ENCODE assay signal across 8 cellular contexts in the genomic region with DNA sequence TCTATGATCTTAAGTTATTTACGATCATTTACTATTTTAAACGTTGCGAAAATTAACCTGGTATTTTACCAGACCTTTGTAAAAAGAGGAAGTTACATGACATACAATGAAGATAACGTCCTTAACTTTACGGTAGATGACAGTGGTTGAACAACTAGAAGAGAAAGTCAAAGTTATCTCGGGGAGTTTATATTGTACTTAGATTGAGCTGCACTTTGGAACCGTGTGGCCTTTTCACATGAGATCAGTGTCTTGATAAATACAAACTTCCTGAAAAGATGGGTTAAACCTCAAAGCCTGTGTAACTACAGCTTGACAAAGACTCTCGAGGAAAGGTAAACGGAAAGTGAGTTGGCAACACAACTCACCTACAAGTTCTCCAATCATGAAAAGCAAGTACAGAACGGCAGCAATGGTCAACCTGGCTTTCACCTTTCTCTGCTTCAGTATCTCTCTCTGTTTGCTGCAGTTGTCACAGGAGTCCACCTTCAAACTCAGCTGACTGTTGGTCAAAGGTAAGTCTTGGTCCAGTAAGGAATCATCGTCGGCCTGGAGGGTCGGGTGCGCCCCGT. TPM values are rescaled to one million over a fixed set of nuclear protein-coding genes. Genes with fewer than 3 reads are reported as not detected.
A peak's percentile ranks its signal among the peaks of the same experiment; 100 is the strongest.
DNase-seq lines count a peak whose midpoint lies in the region; ATAC-seq and TF ChIP-seq lines count a peak whose summit lies in the region.

No MANE protein-coding gene starts in this region.

- POLR2A ChIA-PET in activated CD8-positive, alpha-beta T cell treated with anti-CD3 and anti-CD28 coated beads, Interleukin-2, amount 10 ng/mL, durations not matched to agents 7 days and 5 days (lab: Charles Lee): interaction anchor here (1.1 kb wide), 1 partner anchor 65 kb away, joined by 5 read pairs; the partner anchor contains the start of gene BLOC1S6

- peaks cover 23% of the 10 kb centered on the region for H3K4me1 Mint-ChIP-seq in activated T-cell treated with anti-CD3 and anti-CD28 coated beads, Interleukin-2, amount 50 U/mL, for 24 hours (ENCODE audit: low read depth)
- H3K4me1 Mint-ChIP-seq in activated CD8-positive, alpha-beta T cell treated with anti-CD3 and anti-CD28 coated beads, Interleukin-2, amount 10 ng/mL, durations not matched to agents 7 days and 5 days (ENCODE audit: low read depth): peaks cover 25% of the 10 kb centered on the region

- TF ChIP-seq CTCF in gastrocnemius medialis (IDR thresholded peaks at IDR 0.05 in 4 of 5, conservative IDR thresholded peaks at IDR 0.05 in 1 of 5): no peak

- H3K36me3 Mint-ChIP-seq in activated T-cell treated with anti-CD3 and anti-CD28 coated beads, Interleukin-2, amount 50 U/mL, for 24 hours (ENCODE audit: low read depth): peaks cover 4% of the 10 kb centered on the region
- no peaks in the 10 kb centered on the region for H3K36me3 Mint-ChIP-seq in activated CD8-positive, alpha-beta T cell treated with anti-CD3 and anti-CD28 coated beads, Interleukin-2, amount 10 ng/mL, durations not matched to agents 7 days and 5 days (ENCODE audit: low read depth)

- peak overlapping the region; percentile 69 to 86 (median 78) for H3K4me3 ChIP-seq in gastrocnemius medialis

- no peaks in the 10 kb centered on the region for H3K9me3 ChIP-seq in gastrocnemius medialis

- no peak for DNase-seq in activated T-cell treated with anti-CD3 and anti-CD28 coated beads, Interleukin-2, amount 50 U/mL, for 24 hours
- DNase-seq in activated T-cell treated with anti-CD3 and anti-CD28 coated beads, Interleukin-2, amount 50 U/mL, for 1 hour: no peak
- DNase-seq in HT1080 (ENCODE audit: low read depth): peak; percentile 5
- peak; percentile 23 for DNase-seq in activated CD8-positive, alpha-beta T cell treated with anti-CD3 and anti-CD28 coated beads, Interleukin-2, amount 10 ng/mL, durations not matched to agents 7 days and 5 days
- DNase-seq in left ventricle myocardium superior: no peak
- DNase-seq in gastrocnemius medialis: no peak
- no peak for DNase-seq in stimulated activated CD8-positive, alpha-beta memory T cell treated with anti-CD3 and anti-CD28 coated beads, Interleukin-4, amount 100 ng/mL, for 48 hours

- intact Hi-C loops in left ventricle myocardium superior (cut with micrococcal nuclease) (loop anchor here (5.0 kb wide), 1 partner anchor 91 kb away; no protein-coding TSS in a partner anchor), gastrocnemius medialis (cut with DNase I; ENCODE audit: low total_unique reads) (loop anchor here (1.0 kb wide), 2 partner anchors 66 to 93 kb away; partner anchors contain the start of gene BLOC1S6)

- CTCF ChIA-PET in activated CD8-positive, alpha-beta T cell treated with anti-CD3 and anti-CD28 coated beads, Interleukin-2, amount 10 ng/mL, durations not matched to agents 7 days and 5 days (lab: Charles Lee): interaction anchor here (0.9 to 1.6 kb wide), 4 partner anchors 65 to 92 kb away, joined by 3 to 7 read pairs (median 3); no protein-coding TSS in a partner anchor

- H3K27ac ChIP-seq in gastrocnemius medialis: peak overlapping the region; percentile 78 to 81 (median 80)

- H3K4me3 Mint-ChIP-seq in activated T-cell treated with anti-CD3 and anti-CD28 coated beads, Interleukin-2, amount 50 U/mL, for 24 hours: peak overlapping the region; percentile 83
- peak overlapping the region; percentile 85 for H3K4me3 Mint-ChIP-seq in activated CD8-positive, alpha-beta T cell treated with anti-CD3 and anti-CD28 coated beads, Interleukin-2, amount 10 ng/mL, durations not matched to agents 7 days and 5 days

- H3K4me1 ChIP-seq in gastrocnemius medialis: peaks cover 14 to 17% of the 10 kb centered on the region in 2 donors

- no peaks in the 10 kb centered on the region for H3K9me3 Mint-ChIP-seq in activated T-cell treated with anti-CD3 and anti-CD28 coated beads, Interleukin-2, amount 50 U/mL, for 24 hours
- H3K9me3 Mint-ChIP-seq in activated CD8-positive, alpha-beta T cell treated with anti-CD3 and anti-CD28 coated beads, Interleukin-2, amount 10 ng/mL, durations not matched to agents 7 days and 5 days (ENCODE audit: insufficient read depth): no peaks in the 10 kb centered on the region

- H3K27ac Mint-ChIP-seq in activated T-cell treated with anti-CD3 and anti-CD28 coated beads, Interleukin-2, amount 50 U/mL, for 24 hours: peak overlapping the region; percentile 75
- peak overlapping the region; percentile 71 for H3K27ac Mint-ChIP-seq in activated CD8-positive, alpha-beta T cell treated with anti-CD3 and anti-CD28 coated beads, Interleukin-2, amount 10 ng/mL, durations not matched to agents 7 days and 5 days

- peaks cover 5% of the 10 kb centered on the region for H3K27me3 Mint-ChIP-seq in activated T-cell treated with anti-CD3 and anti-CD28 coated beads, Interleukin-2, amount 50 U/mL, for 24 hours
- H3K27me3 Mint-ChIP-seq in activated CD8-positive, alpha-beta T cell treated with anti-CD3 and anti-CD28 coated beads, Interleukin-2, amount 10 ng/mL, durations not matched to agents 7 days and 5 days (ENCODE audit: low read depth): peaks cover 20% of the 10 kb centered on the region

- no peaks in the 10 kb centered on the region for H3K27me3 ChIP-seq in gastrocnemius medialis

- no peak for TF ChIP-seq POLR2A in gastrocnemius medialis (IDR thresholded peaks at IDR 0.05)

- ATAC-seq in activated CD8-positive, alpha-beta T cell treated with anti-CD3 and anti-CD28 coated beads, Interleukin-2, amount 10 ng/mL, durations not matched to agents 7 days and 5 days: peak; percentile 13
- peak; percentile 5 for ATAC-seq in left ventricle myocardium superior
- peak in 1 of 2 donors; percentile 23 for ATAC-seq in gastrocnemius medialis
- ATAC-seq in HG03439 (IDR thresholded peaks at IDR 0.05; ENCODE audit: unreplicated experiment): no peak

- in situ Hi-C loops in gastrocnemius medialis (cut with MboI; ENCODE audit: low sequenced_read_pairs in 4 of 4): loop anchor here in 1 of 4 donors (10.0 kb wide), 1 partner anchor 93 kb away; no protein-coding TSS in a partner anchor

- peaks cover 0 to under 1% of the 10 kb centered on the region in 2 donors for H3K36me3 ChIP-seq in gastrocnemius medialis

RNA-seq across cellular contexts. Expression of gene SLC30A4, which starts 0.9 kb away (rescaled TPM):
- 0.80 and 1.4 TPM in 2 replicates for total RNA-seq in HT1080 (2014; rRNA removed; shearing (Covaris generic))
- 1.5 and 1.7 TPM in 2 replicates for polyA plus RNA-seq in HT1080 (2015; cell fraction: cytosol; rRNA removed)
- polyA plus RNA-seq in HT1080 (2015; cell fraction: nucleus; rRNA removed): 1.1 and 1.4 TPM in 2 replicates
- 1 to 10 TPM; 2.1 to 2.3 TPM for total RNA-seq in activated CD8-positive, alpha-beta T cell treated with anti-CD3 and anti-CD28 coated beads, Interleukin-2, amount 10 ng/mL, durations not matched to agents 7 days and 5 days
- total RNA-seq in left ventricle myocardium superior (3.2 TPM), gastrocnemius medialis (1 to 10 TPM; 1.4 to 2.3 (median 1.7) TPM)

Comparison
In these comparisons a context has a peak if more than half of its experiments do, and no peak if none do; other contexts are left out.
1. DNase-seq: peak in HT1080 (single experiment) and activated CD8-positive, alpha-beta T cell treated with anti-CD3 and anti-CD28 coated beads, Interleukin-2, amount 10 ng/mL, durations not matched to agents 7 days and 5 days (single experiment); none in activated T-cell treated with anti-CD3 and anti-CD28 coated beads, Interleukin-2, amount 50 U/mL, for 24 hours (single experiment), activated T-cell treated with anti-CD3 and anti-CD28 coated beads, Interleukin-2, amount 50 U/mL, for 1 hour (single experiment), left ventricle myocardium superior (single experiment), gastrocnemius medialis (0 of 2) and stimulated activated CD8-positive, alpha-beta memory T cell treated with anti-CD3 and anti-CD28 coated beads, Interleukin-4, amount 100 ng/mL, for 48 hours (single experiment).